In genomic region chr2:240648650-240649275, GRCh38 we compare ENCODE assay signal across 1 cellular context.
TF ChIP-seq lines count a peak whose summit lies in the region.

No MANE protein-coding gene starts in this region.

TF ChIP-seq in GM23338, 12 proteins besides CTCF, POLR2A, EP300 and RAD21 (continued from another document):
- TF ChIP-seq REST (IDR thresholded peaks at IDR 0.05; ENCODE audit: unreplicated experiment), result no peak
- no peak; the same call in 1 of the 2 replicates for TF ChIP-seq CREB1 (CRISPR knock-in tag; IDR thresholded peaks at IDR 0.05; ENCODE audit: low read depth)
- TF ChIP-seq EZH2 (IDR thresholded peaks at IDR 0.05; ENCODE audit: low read depth, unreplicated experiment), result no peak
- no peak for TF ChIP-seq ZNF114 (CRISPR knock-in tag; IDR thresholded peaks at IDR 0.05)
